23 cellular contexts compared by ENCODE assay signal in the genomic region with DNA sequence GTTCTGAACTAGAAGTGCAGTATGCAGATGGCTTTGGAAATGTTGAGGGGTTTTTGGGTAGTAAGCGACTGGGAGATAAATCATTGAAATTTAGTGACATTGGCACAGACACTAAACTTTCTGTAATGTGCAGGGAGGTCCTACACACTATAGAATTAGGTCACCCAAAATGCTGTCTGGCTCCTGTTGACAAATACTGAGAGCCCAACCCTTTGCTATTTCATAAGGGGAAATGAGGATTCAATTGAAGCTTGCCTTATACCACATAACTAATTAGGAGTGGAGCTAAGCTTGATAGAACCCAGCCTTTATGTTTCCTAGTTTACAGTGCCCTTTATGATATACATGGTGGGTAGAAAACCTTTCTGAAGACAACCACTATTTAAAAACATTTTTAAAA. TPM values are rescaled to one million over a fixed set of nuclear protein-coding genes. Genes with fewer than 3 reads are reported as not detected.
DNase-seq lines count a peak whose midpoint lies in the region; ATAC-seq and TF ChIP-seq lines count a peak whose summit lies in the region.
"Had no signal": no experiment of that assay in that cellular context is flagged by ENCODE, and none has a peak within 500 bp of the region (broad histone marks: within the 10 kb centered on the region; RNA-seq: fewer than 3 reads in every experiment).

No MANE protein-coding gene starts in this region.

- H3K27ac ChIP-seq in cardiac muscle cell (peak overlapping the region; percentile 86), right cardiac atrium (ENCODE audit: low read length) (peak overlapping the region; percentile 65), upper lobe of left lung (peak overlapping the region in 3 of 4 donors; percentile 2 to 68 (median 51))

- H3K4me1 ChIP-seq in cardiac muscle cell (ENCODE audit: low read depth) (peaks cover 38% of the 10 kb centered on the region), right cardiac atrium (ENCODE audit: control insufficient read depth, insufficient read depth, low read length) (no peaks in the 10 kb centered on the region), upper lobe of left lung (peaks cover 10 to 27% (median 14%) of the 10 kb centered on the region in 4 donors)

- ATAC-seq in right cardiac atrium, result no peak
- ATAC-seq in upper lobe of left lung (ENCODE audit: low FRiP score in 2 of 2), result no peak
- ATAC-seq in stimulated activated naive B cell treated with anti-CD40 and anti-IgM and Interleukin-4, amounts not matched to agents 10 μg/mL and 1 μg/mL and 100 μg/mL, for 72 hours (replicated peaks), result no peak
- ATAC-seq: K562; left colon; stimulated activated effector memory CD8-positive, alpha-beta T cell treated with anti-CD3 and anti-CD28 coated beads, Interleukin-12 subunit alpha, Interleukin-12 subunit beta, amount 100 ng/mL, for 72 hours had no signal

- intact Hi-C loops in cardiac septum (cut with DNase I) (no loop called here), right cardiac atrium (cut with DNase I) (no loop called here)

- DNase-seq in cardiac muscle cell (ENCODE audit: low read depth in 1 of 2, low spot score in 1 of 2), result no peak
- no peak for DNase-seq in cardiac septum (ENCODE audit: low spot score)
- no peak for DNase-seq in right cardiac atrium
- no peak for DNase-seq in upper lobe of left lung
- no peak for DNase-seq in stimulated activated naive B cell treated with anti-CD40 and anti-IgM and Interleukin-4, amounts not matched to agents 10 μg/mL and 1 μg/mL and 100 μg/mL, for 72 hours
- DNase-seq in stimulated activated CD4-positive, alpha-beta T cell treated with anti-CD3 and anti-CD28 coated beads, Interleukin-4, amount 100 ng/mL, for 1 hour, result no peak
- no peak for DNase-seq in SK-N-DZ (ENCODE audit: low spot score)
- DNase-seq: activated CD8-positive, alpha-beta memory T cell treated with anti-CD3 and anti-CD28 coated beads for 24 hours; activated naive CD4-positive, alpha-beta T cell; activated T-cell treated with anti-CD3 and anti-CD28 coated beads, Interleukin-2, amount 50 U/mL, for 24 hours; amygdala; BE2C; Caco-2; left colon; NCI-H187 treated with DMSO at 0.1 percent for 48 hours; NCI-H748 treated with DMSO at 0.1 percent for 48 hours; SHP77 treated with DMSO at 0.1 percent for 48 hours; stimulated activated CD4-positive, alpha-beta T cell treated with anti-CD3 and anti-CD28 coated beads, Interleukin-1b, Interleukin-23, amount 100 ng/mL, for 48 hours; tibial artery had no signal

- peak overlapping the region in 3 of 5 experiments; percentile 40 to 94 (median 92) for H3K27ac Mint-ChIP-seq in brain
- H3K27ac Mint-ChIP-seq in stimulated activated naive B cell treated with anti-CD40 and anti-IgM and Interleukin-4, amounts not matched to agents 10 μg/mL and 1 μg/mL and 100 μg/mL, for 72 hours, result no peak overlapping the region
- H3K27ac Mint-ChIP-seq: activated T-cell treated with anti-CD3 and anti-CD28 coated beads, Interleukin-2, amount 50 U/mL, for 24 hours; stimulated activated effector memory CD8-positive, alpha-beta T cell treated with anti-CD3 and anti-CD28 coated beads, Interleukin-12 subunit alpha, Interleukin-12 subunit beta, amount 100 ng/mL, for 72 hours; T-helper 1 cell treated with Interleukin-12 subunit alpha and Interleukin-12 subunit beta and Interleukin-4 antibody, amounts not matched to agents 30 μg/mL and 1 μg/mL, for 36 hours had no signal

- H3K36me3 ChIP-seq in cardiac muscle cell (peaks cover 42% of the 10 kb centered on the region), upper lobe of left lung (peaks cover 36 to 98% (median 71%) of the 10 kb centered on the region in 4 donors)

- TF ChIP-seq POLR2A in upper lobe of left lung (IDR thresholded peaks at IDR 0.05), result no peak

- TF ChIP-seq EP300 in upper lobe of left lung (IDR thresholded peaks at IDR 0.05), result no peak

- TF ChIP-seq CTCF in cardiac muscle cell (IDR thresholded peaks at IDR 0.05; ENCODE audit: low read depth, low read length) (no peak), brain (conservative IDR thresholded peaks at IDR 0.05) (no peak), upper lobe of left lung (IDR thresholded peaks at IDR 0.05) (no peak)

- H3K9me3 ChIP-seq in cardiac muscle cell (ENCODE audit: low read depth) (no peaks in the 10 kb centered on the region), right cardiac atrium (ENCODE audit: control insufficient read depth, low read length) (no peaks in the 10 kb centered on the region), upper lobe of left lung (no peaks in the 10 kb centered on the region)
- H3K9me3 ChIP-seq: BE2C, Caco-2, tibial artery had no signal

- WGBS in right cardiac atrium, result 89% methylated on average over 1 of the region's 1 CpG
- 100% methylated on average over 1 of the region's 1 CpG for WGBS in upper lobe of left lung, 2 donors

- H3K9me3 Mint-ChIP-seq in brain, result no peaks in the 10 kb centered on the region
- H3K9me3 Mint-ChIP-seq in stimulated activated naive B cell treated with anti-CD40 and anti-IgM and Interleukin-4, amounts not matched to agents 10 μg/mL and 1 μg/mL and 100 μg/mL, for 72 hours, result no peaks in the 10 kb centered on the region
- H3K9me3 Mint-ChIP-seq: activated T-cell treated with anti-CD3 and anti-CD28 coated beads, Interleukin-2, amount 50 U/mL, for 24 hours; stimulated activated effector memory CD8-positive, alpha-beta T cell treated with anti-CD3 and anti-CD28 coated beads, Interleukin-12 subunit alpha, Interleukin-12 subunit beta, amount 100 ng/mL, for 72 hours; T-helper 1 cell treated with Interleukin-12 subunit alpha and Interleukin-12 subunit beta and Interleukin-4 antibody, amounts not matched to agents 30 μg/mL and 1 μg/mL, for 36 hours had no signal

- H3K4me1 Mint-ChIP-seq in brain, result peaks cover 14% of the 10 kb centered on the region
- peaks cover 4 to 11% of the 10 kb centered on the region in 2 donors for H3K4me1 Mint-ChIP-seq in stimulated activated naive B cell treated with anti-CD40 and anti-IgM and Interleukin-4, amounts not matched to agents 10 μg/mL and 1 μg/mL and 100 μg/mL, for 72 hours

- H3K36me3 Mint-ChIP-seq in brain, result peaks cover 71% of the 10 kb centered on the region
- peaks cover 52 to 74% of the 10 kb centered on the region in 2 donors for H3K36me3 Mint-ChIP-seq in stimulated activated naive B cell treated with anti-CD40 and anti-IgM and Interleukin-4, amounts not matched to agents 10 μg/mL and 1 μg/mL and 100 μg/mL, for 72 hours

- H3K4me3 ChIP-seq in cardiac muscle cell (no peak overlapping the region), right cardiac atrium (ENCODE audit: low read length) (no peak overlapping the region), upper lobe of left lung (no peak overlapping the region)
- H3K4me3 ChIP-seq: K562, tibial artery had no signal

- H3K27me3 ChIP-seq in cardiac muscle cell (no peaks in the 10 kb centered on the region), right cardiac atrium (ENCODE audit: control insufficient read depth, insufficient read depth) (no peaks in the 10 kb centered on the region), upper lobe of left lung (no peaks in the 10 kb centered on the region)
- H3K27me3 ChIP-seq: BE2C, tibial artery had no signal

- no peaks in the 10 kb centered on the region for H3K27me3 Mint-ChIP-seq in brain
- no peaks in the 10 kb centered on the region for H3K27me3 Mint-ChIP-seq in stimulated activated naive B cell treated with anti-CD40 and anti-IgM and Interleukin-4, amounts not matched to agents 10 μg/mL and 1 μg/mL and 100 μg/mL, for 72 hours
- H3K27me3 Mint-ChIP-seq: activated T-cell treated with anti-CD3 and anti-CD28 coated beads, Interleukin-2, amount 50 U/mL, for 24 hours had no signal

- no peak overlapping the region for H3K4me3 Mint-ChIP-seq in brain
- no peak overlapping the region for H3K4me3 Mint-ChIP-seq in stimulated activated naive B cell treated with anti-CD40 and anti-IgM and Interleukin-4, amounts not matched to agents 10 μg/mL and 1 μg/mL and 100 μg/mL, for 72 hours
- H3K4me3 Mint-ChIP-seq: activated T-cell treated with anti-CD3 and anti-CD28 coated beads, Interleukin-2, amount 50 U/mL, for 24 hours; stimulated activated effector memory CD8-positive, alpha-beta T cell treated with anti-CD3 and anti-CD28 coated beads, Interleukin-12 subunit alpha, Interleukin-12 subunit beta, amount 100 ng/mL, for 72 hours; T-helper 1 cell treated with Interleukin-12 subunit alpha and Interleukin-12 subunit beta and Interleukin-4 antibody, amounts not matched to agents 30 μg/mL and 1 μg/mL, for 36 hours had no signal

RNA-seq across cellular contexts. Expression of a gene that starts 22.6 kb away (rescaled TPM):
- total RNA-seq in cardiac muscle cell, result 27.8 and 51.0 TPM in 2 replicates
- polyA plus RNA-seq in cardiac muscle cell, result 16.7 and 23.9 TPM in 2 replicates
- total RNA-seq in cardiac septum, result 17.6 TPM
- polyA plus RNA-seq in brain (ENCODE audit: insufficient read depth, low read depth, low replicate concordance), result 20.7 TPM
- total RNA-seq in right cardiac atrium, result 10 to 100 TPM; 14.2 to 19.6 (median 14.9) TPM
- 9.3 TPM for polyA plus RNA-seq in right cardiac atrium
- total RNA-seq in upper lobe of left lung, result 10 to 100 TPM; 29.6 to 71.2 (median 41.0) TPM
- polyA plus RNA-seq in SK-N-DZ (2014; cell fraction: cytosol; rRNA removed), result 35.2 and 39.2 TPM in 2 replicates
- polyA plus RNA-seq in SK-N-DZ (2014; cell fraction: nucleus; rRNA removed), result 48.8 and 133 TPM in 2 replicates

RNA-seq across cellular contexts. Expression of a gene that starts 22.7 kb away (rescaled TPM):
- 3.5 and 7.6 TPM in 2 replicates for total RNA-seq in cardiac muscle cell
- 10.3 and 11.4 TPM in 2 replicates for polyA plus RNA-seq in cardiac muscle cell
- 2.7 TPM for total RNA-seq in cardiac septum
- polyA plus RNA-seq in brain (ENCODE audit: insufficient read depth, low read depth, low replicate concordance), result 5.6 TPM
- total RNA-seq in right cardiac atrium, result 1 to 10 TPM; 2.9 to 3.2 (median 3.2) TPM
- polyA plus RNA-seq in right cardiac atrium, result 3.2 TPM
- 1 to 10 TPM; 2.2 to 6.3 (median 4.1) TPM for total RNA-seq in upper lobe of left lung
- 3.8 and 4.0 TPM in 2 replicates for polyA plus RNA-seq in SK-N-DZ (2014; cell fraction: cytosol; rRNA removed)
- polyA plus RNA-seq in SK-N-DZ (2014; cell fraction: nucleus; rRNA removed), result 0.82 and 1.8 TPM in 2 replicates
